13 cellular contexts compared by ENCODE assay signal in the genomic region with DNA sequence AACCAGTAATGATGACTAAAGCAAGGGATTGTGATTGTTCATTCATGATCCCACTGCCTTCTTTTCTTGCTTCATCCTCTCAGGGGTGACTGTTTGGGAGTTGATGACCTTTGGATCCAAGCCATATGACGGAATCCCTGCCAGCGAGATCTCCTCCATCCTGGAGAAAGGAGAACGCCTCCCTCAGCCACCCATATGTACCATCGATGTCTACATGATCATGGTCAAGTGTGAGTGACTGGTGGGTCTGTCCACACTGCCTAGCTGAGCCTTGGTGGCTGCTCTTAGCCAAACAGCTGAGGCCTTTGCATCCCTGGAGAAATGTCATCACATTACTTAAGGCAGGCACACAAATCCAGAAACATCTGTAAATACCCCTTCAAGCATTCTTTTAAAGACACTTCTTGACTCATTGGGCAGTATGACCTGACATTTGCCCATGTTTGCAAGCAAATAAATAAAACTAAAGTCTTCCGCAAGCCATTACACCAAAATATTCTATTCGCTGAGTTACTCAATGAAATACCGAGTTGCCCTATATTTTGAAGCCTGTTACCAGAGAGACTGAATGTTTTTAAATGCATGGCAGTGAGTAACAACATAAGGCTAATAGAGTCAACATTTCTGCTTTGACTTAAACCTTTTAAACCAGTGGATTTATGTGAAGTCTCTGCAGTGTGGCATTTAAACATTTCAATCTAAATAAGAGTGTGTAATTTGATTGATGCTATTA.
"Had no signal": no experiment of that assay in that cellular context is flagged by ENCODE, and none has a peak within 500 bp of the region (broad histone marks: within the 10 kb centered on the region; RNA-seq: fewer than 3 reads in every experiment).

No MANE protein-coding gene starts in this region.

- H3K9me3 ChIP-seq: colonic mucosa, ovary, suprapubic skin, thyroid gland had no signal

- H3K27me3 ChIP-seq: colonic mucosa, hepatocyte, ovary, suprapubic skin, thyroid gland had no signal

- H3K27ac ChIP-seq: colonic mucosa, hepatocyte, ovary, suprapubic skin, thyroid gland had no signal

- H3K36me3 ChIP-seq: ovary had no signal

- H3K4me3 ChIP-seq: colonic mucosa, hepatocyte, ovary, suprapubic skin, thyroid gland had no signal

- H3K4me1 ChIP-seq: colonic mucosa, suprapubic skin had no signal

- ATAC-seq: left colon, natural killer cell had no signal

- DNase-seq: colonic mucosa; dermis blood vessel endothelial cell; foreskin melanocyte; left colon; natural killer cell; ovary; right cardiac atrium; small intestine; stimulated activated CD4-positive, alpha-beta T cell treated with anti-CD3 and anti-CD28 coated beads, Interleukin-2, amount 100 ng/mL, for 48 hours; stimulated activated naive CD4-positive, alpha-beta T cell treated with Interleukin-2 at 50 U/mL for 16 hours; thyroid gland had no signal
